ENCODE assay signal across 8 cellular contexts in genomic region chr15:48644498-48644826, GRCh38. TPM values are rescaled to one million over a fixed set of nuclear protein-coding genes. Genes with fewer than 3 reads are reported as not detected.
DNase-seq lines count a peak whose midpoint lies in the region; ATAC-seq and TF ChIP-seq lines count a peak whose summit lies in the region.

No MANE protein-coding gene starts in this region.

- H3K27me3 ChIP-seq in cardiac muscle cell: peaks cover 48% of the 10 kb centered on the region

- H3K4me3 ChIP-seq in cardiac muscle cell: peak overlapping the region; percentile 82

- no peaks in the 10 kb centered on the region for H3K36me3 ChIP-seq in cardiac muscle cell

- H3K4me1 Mint-ChIP-seq in naive thymus-derived CD8-positive, alpha-beta T cell: peaks cover 0 to 8% (median 6%) of the 10 kb centered on the region in 4 donors

- peaks cover 15 to 59% (median 34%) of the 10 kb centered on the region in 5 donors for H3K27me3 Mint-ChIP-seq in naive thymus-derived CD8-positive, alpha-beta T cell

- TF ChIP-seq CTCF in cardiac muscle cell (IDR thresholded peaks at IDR 0.05; ENCODE audit: low read depth, low read length): no peak

- intact Hi-C loops in sciatic nerve (cut with DNase I): loop anchor here (10.0 kb wide), 2 partner anchors 120 to 280 kb away; no protein-coding TSS in a partner anchor

- H3K9me3 ChIP-seq in cardiac muscle cell (ENCODE audit: low read depth): no peaks in the 10 kb centered on the region

- ATAC-seq in sciatic nerve (peak; percentile 0), HG02642 (IDR thresholded peaks at IDR 0.05; ENCODE audit: poor library complexity, unreplicated experiment) (no peak)
- no peak for ATAC-seq in naive thymus-derived CD8-positive, alpha-beta T cell

- no peak overlapping the region for H3K27ac ChIP-seq in cardiac muscle cell

- H3K36me3 Mint-ChIP-seq in naive thymus-derived CD8-positive, alpha-beta T cell: no peaks in the 10 kb centered on the region

- no peaks in the 10 kb centered on the region for H3K4me1 ChIP-seq in cardiac muscle cell (ENCODE audit: low read depth)

- POLR2A ChIA-PET in naive thymus-derived CD8-positive, alpha-beta T cell (lab: Charles Lee): no interaction called here

- peak; percentile 16 for DNase-seq in stimulated activated CD4-positive, alpha-beta T cell treated with anti-CD3 and anti-CD28 coated beads, Interleukin-15, amount 100 ng/mL, for 24 hours
- DNase-seq in stimulated activated CD4-positive, alpha-beta T cell treated with anti-CD3 and anti-CD28 coated beads, Interleukin-1b, Interleukin-23, amount 100 ng/mL, for 48 hours: no peak
- DNase-seq in SK-N-DZ (ENCODE audit: low spot score): peak; percentile 35
- peak in 1 of 2 donors; percentile 69 for DNase-seq in cardiac muscle cell (ENCODE audit: low read depth in 1 of 2, low spot score in 1 of 2)
- DNase-seq in sciatic nerve (ENCODE audit: low spot score): peak; percentile 71
- no peak for DNase-seq in COR-L47 (lab: John Stamatoyannopoulos, UW)
- DNase-seq in naive thymus-derived CD8-positive, alpha-beta T cell: no peak

- no peak overlapping the region for H3K27ac Mint-ChIP-seq in naive thymus-derived CD8-positive, alpha-beta T cell

- H3K4me3 Mint-ChIP-seq in naive thymus-derived CD8-positive, alpha-beta T cell: peak overlapping the region in 3 of 10 donors; percentile 7 to 24 (median 22)

- H3K9me3 Mint-ChIP-seq in naive thymus-derived CD8-positive, alpha-beta T cell: no peaks in the 10 kb centered on the region

RNA-seq across cellular contexts. Expression of gene FBN1, which starts 1.0 kb away (rescaled TPM):
- polyA plus RNA-seq in SK-N-DZ (2014; cell fraction: cytosol; rRNA removed): 8.9 and 11.2 TPM in 2 replicates
- 8.1 and 14.6 TPM in 2 replicates for polyA plus RNA-seq in SK-N-DZ (2014; cell fraction: nucleus; rRNA removed)
- 5.3 and 6.0 TPM in 2 replicates for total RNA-seq in cardiac muscle cell
- 1.7 and 2.1 TPM in 2 replicates for polyA plus RNA-seq in cardiac muscle cell
- total RNA-seq in sciatic nerve: 135 TPM
- under 1 TPM; 0.08 to 0.21 TPM for total RNA-seq in naive thymus-derived CD8-positive, alpha-beta T cell
- polyA plus RNA-seq in naive thymus-derived CD8-positive, alpha-beta T cell: under 1 TPM in 1 of 3 donors, not detected in 2; 0.01 TPM

Comparison
In these comparisons a context has a peak if more than half of its experiments do, and no peak if none do; other contexts are left out.
1. DNase-seq: peak in stimulated activated CD4-positive, alpha-beta T cell treated with anti-CD3 and anti-CD28 coated beads, Interleukin-15, amount 100 ng/mL, for 24 hours (single experiment), SK-N-DZ (single experiment) and sciatic nerve (single experiment); none in stimulated activated CD4-positive, alpha-beta T cell treated with anti-CD3 and anti-CD28 coated beads, Interleukin-1b, Interleukin-23, amount 100 ng/mL, for 48 hours (single experiment), COR-L47 (single experiment) and naive thymus-derived CD8-positive, alpha-beta T cell (0 of 10).
2. RNA of gene FBN1, which starts 1.0 kb away (total RNA-seq): 135 TPM in sciatic nerve (single experiment); 5.3 to 6.0 TPM in cardiac muscle cell and 0.08 to 0.21 TPM in naive thymus-derived CD8-positive, alpha-beta T cell; every median in the first group is over 10 times any median in the second.